Comparison of ENCODE assay signal across 14 cellular contexts in genomic region chr2:6081542-6081872, GRCh38.
DNase-seq lines count a peak whose midpoint lies in the region; ATAC-seq and TF ChIP-seq lines count a peak whose summit lies in the region.
"Had no signal": no experiment of that assay in that cellular context is flagged by ENCODE, and none has a peak within 500 bp of the region (broad histone marks: within the 10 kb centered on the region; RNA-seq: fewer than 3 reads in every experiment).

No MANE protein-coding gene starts in this region.

- WGBS in transverse colon (ENCODE audit: low coverage in 1 of 2), 2 donors = 35 to 45% methylated on average over 4 of the region's 4 CpGs

- H3K79me2 ChIP-seq in ACC112 (ENCODE audit: control insufficient read depth, insufficient read depth, low read length, unreplicated experiment) = no peaks in the 10 kb centered on the region

- no peaks in the 10 kb centered on the region for H3K4me1 ChIP-seq in ACC112 (ENCODE audit: control insufficient read depth, insufficient read depth, low read length, unreplicated experiment)
- H3K4me1 ChIP-seq in mucosa of rectum (ENCODE audit: control insufficient read depth in 2 of 2, insufficient read depth in 2 of 2, low read length in 2 of 2) = no peaks in the 10 kb centered on the region
- H3K4me1 ChIP-seq in transverse colon = peaks cover 0 to 4% (median 0%) of the 10 kb centered on the region in 4 donors

- H3K27me3 ChIP-seq in ACC112 (ENCODE audit: insufficient read depth, low read length) = no peaks in the 10 kb centered on the region
- no peaks in the 10 kb centered on the region for H3K27me3 ChIP-seq in MG63
- no peaks in the 10 kb centered on the region for H3K27me3 ChIP-seq in mucosa of rectum (ENCODE audit: control insufficient read depth in 2 of 2, insufficient read depth in 2 of 2, low read length in 2 of 2)
- H3K27me3 ChIP-seq in transverse colon = no peaks in the 10 kb centered on the region
- H3K27me3 ChIP-seq: cardiac muscle cell had no signal

- no peak for TF ChIP-seq POLR2A in transverse colon (IDR thresholded peaks at IDR 0.05)

- TF ChIP-seq CTCF in astrocyte of the spinal cord (IDR thresholded peaks at IDR 0.05; ENCODE audit: low read depth, low read length) = no peak
- no peak for TF ChIP-seq CTCF in transverse colon (IDR thresholded peaks at IDR 0.05)

- intact Hi-C loops in transverse colon (cut with DNase I; ENCODE audit: low total_unique reads) = no loop called here

- in situ Hi-C loops in astrocyte of the spinal cord (cut with HindIII; ENCODE audit: low sequenced_read_pairs) = no loop called here
- in situ Hi-C loops in transverse colon (cut with MboI; ENCODE audit: low pct_ligation_motif_present in 1 of 4, low pct_unique_long_range_greater_than_20kb in 1 of 4, low sequenced_read_pairs in 3 of 4) = no loop called here

- H3K9me3 ChIP-seq in MG63 (no peaks in the 10 kb centered on the region), mucosa of rectum (ENCODE audit: control insufficient read depth in 2 of 2, low read length in 2 of 2) (no peaks in the 10 kb centered on the region), transverse colon (no peaks in the 10 kb centered on the region)

- H3K36me3 ChIP-seq in ACC112 (ENCODE audit: insufficient read depth, low read length) (no peaks in the 10 kb centered on the region), MG63 (no peaks in the 10 kb centered on the region), mucosa of rectum (ENCODE audit: control insufficient read depth in 2 of 2, insufficient read depth in 2 of 2, low read length in 2 of 2) (no peaks in the 10 kb centered on the region), transverse colon (no peaks in the 10 kb centered on the region)
- H3K36me3 ChIP-seq: cardiac muscle cell had no signal

- H3K4me3 ChIP-seq in ACC112 (ENCODE audit: low read depth, low read length) = peak overlapping the region; percentile 16; the same call in 1 of the 2 replicates
- H3K4me3 ChIP-seq in MG63 = peak overlapping the region; percentile 7
- peak overlapping the region; percentile 2 for H3K4me3 ChIP-seq in astrocyte of the spinal cord (ENCODE audit: low read depth, low read length)
- peak overlapping the region; percentile 2 to 36 for H3K4me3 ChIP-seq in mucosa of rectum (ENCODE audit: low read length in 2 of 2)
- H3K4me3 ChIP-seq in transverse colon = peak overlapping the region in 1 of 4 donors; percentile 22
- H3K4me3 ChIP-seq: cardiac muscle cell, GM23248 had no signal

- H3K27ac ChIP-seq in ACC112 (ENCODE audit: low read depth, low read length) = no peak overlapping the region
- H3K27ac ChIP-seq in mucosa of rectum (ENCODE audit: low read depth in 2 of 2, low read length in 2 of 2) = no peak overlapping the region
- H3K27ac ChIP-seq in transverse colon = no peak overlapping the region
- H3K27ac ChIP-seq: cardiac muscle cell, GM23248 had no signal

- no peak for ATAC-seq in HG02840 (IDR thresholded peaks at IDR 0.05; ENCODE audit: low FRiP score, unreplicated experiment)
- ATAC-seq: activated CD8-positive, alpha-beta T cell treated with anti-CD3 and anti-CD28 coated beads for 36 hours; activated T-cell treated with anti-CD3 and anti-CD28 coated beads, Interleukin-2, amount 50 U/mL, for 4 hours; WTC11 had no signal

- DNase-seq in MG63 = no peak
- peak; percentile 31 for DNase-seq in astrocyte of the spinal cord (ENCODE audit: low read depth, low spot score)
- no peak for DNase-seq in cerebellum (ENCODE audit: low spot score)
- no peak for DNase-seq in transverse colon
- no peak for DNase-seq in germinal center (ENCODE audit: low spot score)
- DNase-seq: activated CD8-positive, alpha-beta T cell treated with anti-CD3 and anti-CD28 coated beads for 36 hours; activated T-cell treated with anti-CD3 and anti-CD28 coated beads, Interleukin-2, amount 50 U/mL, for 4 hours; AML-193; GM23248 had no signal

- no peak overlapping the region for H2AFZ ChIP-seq in ACC112 (ENCODE audit: low read length, unreplicated experiment)
- H2AFZ ChIP-seq: GM23248 had no signal

- no peak for TF ChIP-seq EP300 in transverse colon (IDR thresholded peaks at IDR 0.05; ENCODE audit: low read depth)

- no peak overlapping the region for H3K9ac ChIP-seq in mucosa of rectum (ENCODE audit: low read depth in 1 of 2, low read length in 2 of 2)
- H3K9ac ChIP-seq: GM23248 had no signal
